Comparison of ENCODE assay signal across 26 cellular contexts in the genomic region with DNA sequence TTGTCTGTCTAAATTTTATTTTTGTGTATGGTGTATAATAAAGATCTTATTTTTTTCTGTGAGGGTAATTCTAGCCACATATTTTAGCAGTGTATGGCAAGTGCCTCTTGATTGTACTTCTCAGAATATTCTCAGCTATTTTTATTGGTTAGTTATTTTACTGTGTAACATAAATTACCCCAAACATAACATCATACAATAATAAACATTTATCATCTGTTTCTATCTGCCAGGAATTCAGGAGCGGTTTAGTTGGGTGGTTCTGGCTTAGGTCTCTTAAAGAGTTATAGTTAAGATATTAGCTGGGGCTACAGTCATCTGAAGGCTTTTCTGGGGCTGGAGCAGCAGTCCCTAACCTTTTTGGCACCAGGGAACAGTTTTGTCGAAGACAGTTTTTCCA.
"Had no signal": no experiment of that assay in that cellular context is flagged by ENCODE, and none has a peak within 500 bp of the region (broad histone marks: within the 10 kb centered on the region; RNA-seq: fewer than 3 reads in every experiment).

No MANE protein-coding gene starts in this region.

- H3K4me3 Mint-ChIP-seq: immature natural killer cell; naive thymus-derived CD4-positive, alpha-beta T cell; natural killer cell treated with Interleukin-12 subunit alpha and Interleukin-12 subunit beta and Interleukin-15 and Interleukin-18, amount 100 ng/mL, for 72 hours; neural crest cell; stimulated activated naive B cell treated with anti-CD40 and anti-IgM and Interleukin-4, amounts not matched to agents 10 μg/mL and 1 μg/mL and 100 μg/mL, for 72 hours had no signal

- H3K27me3 Mint-ChIP-seq: stimulated activated naive B cell treated with anti-CD40 and anti-IgM and Interleukin-4, amounts not matched to agents 10 μg/mL and 1 μg/mL and 100 μg/mL, for 72 hours had no signal

- DNase-seq: immature natural killer cell; kidney; left ventricle myocardium inferior; mesendoderm; midbrain; mucosa of descending colon; naive thymus-derived CD4-positive, alpha-beta T cell; nucleus accumbens; pancreas; retina; right cardiac atrium; stimulated activated CD4-positive, alpha-beta T cell treated with anti-CD3 and anti-CD28 coated beads, Interleukin-12 subunit alpha, Interleukin-12 subunit beta, amount 100 ng/mL, for 4 hours; stimulated activated CD4-positive, alpha-beta T cell treated with anti-CD3 and anti-CD28 coated beads, Interleukin-15, amount 100 ng/mL, for 24 hours; stimulated activated CD4-positive, alpha-beta T cell treated with anti-CD3 and anti-CD28 coated beads, Interleukin-2, amount 100 ng/mL, for 24 hours; stimulated activated CD4-positive, alpha-beta T cell treated with anti-CD3 and anti-CD28 coated beads, Interleukin-4, amount 100 ng/mL, for 1 hour; stimulated activated naive B cell treated with anti-CD40 and anti-IgM and Interleukin-4, amounts not matched to agents 10 μg/mL and 1 μg/mL and 100 μg/mL, for 72 hours; stimulated activated naive CD8-positive, alpha-beta T cell treated with anti-CD3 and anti-CD28 coated beads, Interleukin-15, Interleukin-2, amounts not matched to agents 100 U/mL and 50 U/mL, for 24 hours; stomach; testis; thyroid gland; transverse colon; upper lobe of right lung had no signal

- ATAC-seq: mucosa of descending colon; naive thymus-derived CD4-positive, alpha-beta T cell; natural killer cell treated with Interleukin-12 subunit alpha and Interleukin-12 subunit beta and Interleukin-15 and Interleukin-18, amount 100 ng/mL, for 72 hours; pancreas; right cardiac atrium; sciatic nerve; stimulated activated naive B cell treated with anti-CD40 and anti-IgM and Interleukin-4, amounts not matched to agents 10 μg/mL and 1 μg/mL and 100 μg/mL, for 72 hours; stimulated activated naive CD8-positive, alpha-beta T cell treated with anti-CD3 and anti-CD28 coated beads, Interleukin-15, Interleukin-2, amounts not matched to agents 100 U/mL and 50 U/mL, for 24 hours; upper lobe of right lung had no signal

- H3K9me3 Mint-ChIP-seq: immature natural killer cell; naive thymus-derived CD4-positive, alpha-beta T cell; natural killer cell treated with Interleukin-12 subunit alpha and Interleukin-12 subunit beta and Interleukin-15 and Interleukin-18, amount 100 ng/mL, for 72 hours; neural crest cell; stimulated activated naive B cell treated with anti-CD40 and anti-IgM and Interleukin-4, amounts not matched to agents 10 μg/mL and 1 μg/mL and 100 μg/mL, for 72 hours had no signal

- H3K36me3 Mint-ChIP-seq: natural killer cell treated with Interleukin-12 subunit alpha and Interleukin-12 subunit beta and Interleukin-15 and Interleukin-18, amount 100 ng/mL, for 72 hours had no signal

- H3K4me1 Mint-ChIP-seq: immature natural killer cell had no signal

- H3K9me3 ChIP-seq: left ventricle myocardium inferior, mucosa of descending colon, pancreas, prostate gland, stomach, testis, thyroid gland, transverse colon, upper lobe of right lung had no signal

- H3K27ac Mint-ChIP-seq: immature natural killer cell; naive thymus-derived CD4-positive, alpha-beta T cell; natural killer cell treated with Interleukin-12 subunit alpha and Interleukin-12 subunit beta and Interleukin-15 and Interleukin-18, amount 100 ng/mL, for 72 hours; stimulated activated naive B cell treated with anti-CD40 and anti-IgM and Interleukin-4, amounts not matched to agents 10 μg/mL and 1 μg/mL and 100 μg/mL, for 72 hours had no signal
